Comparison of ENCODE assay signal across 27 cellular contexts in the genomic region with DNA sequence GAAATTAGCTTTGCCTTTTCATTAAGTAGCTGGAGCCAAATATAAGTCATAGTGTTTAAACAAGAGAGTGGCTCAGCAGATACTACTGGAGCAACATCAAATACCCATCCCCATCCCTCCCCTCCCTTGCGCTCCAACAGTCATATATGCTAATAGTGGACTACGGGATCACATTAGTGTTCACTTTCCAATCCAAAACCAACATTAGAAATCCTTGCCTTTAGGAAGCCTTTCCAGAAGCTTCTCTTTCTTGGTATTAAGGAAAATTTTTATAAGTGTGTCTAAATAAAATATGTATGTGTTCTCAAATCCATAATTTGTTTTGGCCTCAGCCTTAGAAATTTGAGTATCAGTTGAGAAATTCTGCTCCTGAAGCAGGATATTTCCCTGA.
DNase-seq lines count a peak whose midpoint lies in the region; ATAC-seq, FAIRE-seq and TF ChIP-seq lines count a peak whose summit lies in the region.
"Had no signal": no experiment of that assay in that cellular context is flagged by ENCODE, and none has a peak within 500 bp of the region (broad histone marks: within the 10 kb centered on the region; RNA-seq: fewer than 3 reads in every experiment).

No MANE protein-coding gene starts in this region.

- ATAC-seq in gastroesophageal sphincter (no peak), GM21390 (IDR thresholded peaks at IDR 0.05; ENCODE audit: unreplicated experiment) (no peak)
- ATAC-seq in activated T-cell treated with anti-CD3 and anti-CD28 coated beads, Interleukin-2, amount 50 U/mL, for 4 hours, result no peak
- ATAC-seq: esophagus mucosa had no signal

- H3K9me3 ChIP-seq in gastroesophageal sphincter, result no peaks in the 10 kb centered on the region
- H3K9me3 ChIP-seq: adrenal gland, vagina had no signal

- no peak overlapping the region for H3K27ac ChIP-seq in brain microvascular endothelial cell
- peak overlapping the region in 3 of 4 donors; percentile 17 to 59 (median 39) for H3K27ac ChIP-seq in gastroesophageal sphincter
- H3K27ac ChIP-seq: adrenal gland, vagina had no signal

- no peak for TF ChIP-seq EP300 in gastroesophageal sphincter (IDR thresholded peaks at IDR 0.05)

- H3K9me3 Mint-ChIP-seq in osteocyte (ENCODE audit: unreplicated experiment) (no peaks in the 10 kb centered on the region), immature natural killer cell (peaks cover 2 to 54% (median 18%) of the 10 kb centered on the region in 6 donors)
- peaks cover 15% of the 10 kb centered on the region for H3K9me3 Mint-ChIP-seq in activated T-cell treated with anti-CD3 and anti-CD28 coated beads, Interleukin-2, amount 50 U/mL, for 4 hours

- H3K27me3 ChIP-seq in brain microvascular endothelial cell (replicated peaks) (no peaks in the 10 kb centered on the region), gastroesophageal sphincter (no peaks in the 10 kb centered on the region)
- H3K27me3 ChIP-seq: adrenal gland, vagina had no signal

- H3K4me3 ChIP-seq in brain microvascular endothelial cell (ENCODE audit: low read depth, low read length), result no peak overlapping the region
- no peak overlapping the region for H3K4me3 ChIP-seq in gastroesophageal sphincter
- H3K4me3 ChIP-seq: adrenal gland, GM12878, vagina had no signal

- H3K4me3 Mint-ChIP-seq in osteocyte (ENCODE audit: unreplicated experiment) (no peak overlapping the region), immature natural killer cell (no peak overlapping the region)
- H3K4me3 Mint-ChIP-seq in activated T-cell treated with anti-CD3 and anti-CD28 coated beads, Interleukin-2, amount 50 U/mL, for 4 hours, result no peak overlapping the region
- H3K4me3 Mint-ChIP-seq: activated CD4-positive, alpha-beta memory T cell treated with anti-CD3 and anti-CD28 coated beads for 36 hours; CD14-positive monocyte had no signal

- no peaks in the 10 kb centered on the region for H3K36me3 ChIP-seq in brain microvascular endothelial cell (replicated peaks)
- no peaks in the 10 kb centered on the region for H3K36me3 ChIP-seq in gastroesophageal sphincter
- H3K36me3 ChIP-seq: adrenal gland, vagina had no signal

- no peak for TF ChIP-seq POLR2A in gastroesophageal sphincter (IDR thresholded peaks at IDR 0.05)
- no peak for TF ChIP-seq POLR2A in GM12891 (IDR thresholded peaks at IDR 0.05; ENCODE audit: low read depth, low read length)

- H3K27me3 Mint-ChIP-seq in osteocyte (ENCODE audit: unreplicated experiment), result no peaks in the 10 kb centered on the region
- no peaks in the 10 kb centered on the region for H3K27me3 Mint-ChIP-seq in immature natural killer cell (ENCODE audit: low read depth in 3 of 3)
- H3K27me3 Mint-ChIP-seq in activated T-cell treated with anti-CD3 and anti-CD28 coated beads, Interleukin-2, amount 50 U/mL, for 4 hours (ENCODE audit: low read depth), result no peaks in the 10 kb centered on the region
- H3K27me3 Mint-ChIP-seq: activated CD4-positive, alpha-beta memory T cell treated with anti-CD3 and anti-CD28 coated beads for 36 hours had no signal

- WGBS in gastroesophageal sphincter (ENCODE audit: low coverage in 1 of 2), 2 donors, result 23 to 50% methylated on average over 2 of the region's 2 CpGs

- H3K4me1 Mint-ChIP-seq in osteocyte (ENCODE audit: unreplicated experiment), result peaks cover 17% of the 10 kb centered on the region
- no peaks in the 10 kb centered on the region for H3K4me1 Mint-ChIP-seq in immature natural killer cell
- H3K4me1 Mint-ChIP-seq in activated T-cell treated with anti-CD3 and anti-CD28 coated beads, Interleukin-2, amount 50 U/mL, for 4 hours (ENCODE audit: low read depth), result no peaks in the 10 kb centered on the region
- H3K4me1 Mint-ChIP-seq: CD14-positive monocyte had no signal

- H3K36me3 Mint-ChIP-seq in osteocyte (ENCODE audit: unreplicated experiment) (no peaks in the 10 kb centered on the region), immature natural killer cell (no peaks in the 10 kb centered on the region)
- H3K36me3 Mint-ChIP-seq in activated T-cell treated with anti-CD3 and anti-CD28 coated beads, Interleukin-2, amount 50 U/mL, for 4 hours (ENCODE audit: insufficient read depth), result no peaks in the 10 kb centered on the region
- H3K36me3 Mint-ChIP-seq: activated CD4-positive, alpha-beta memory T cell treated with anti-CD3 and anti-CD28 coated beads for 36 hours; CD14-positive monocyte had no signal

- TF ChIP-seq CTCF in brain microvascular endothelial cell (IDR thresholded peaks at IDR 0.05; ENCODE audit: low read depth, low read length, missing control alignments) (no peak), gastroesophageal sphincter (IDR thresholded peaks at IDR 0.05) (no peak), osteocyte (IDR thresholded peaks at IDR 0.05) (no peak)

- H3K27ac Mint-ChIP-seq in osteocyte (ENCODE audit: unreplicated experiment) (peak overlapping the region; percentile 65), immature natural killer cell (no peak overlapping the region)
- H3K27ac Mint-ChIP-seq: activated CD4-positive, alpha-beta memory T cell treated with anti-CD3 and anti-CD28 coated beads for 36 hours; CD14-positive monocyte had no signal

- H3K4me1 ChIP-seq in gastroesophageal sphincter, result peaks cover 0 to 33% (median 3%) of the 10 kb centered on the region in 3 donors
- H3K4me1 ChIP-seq: adrenal gland, vagina had no signal

- in situ Hi-C loops in brain microvascular endothelial cell (cut with HindIII; ENCODE audit: low pct_ligation_motif_present, low sequenced_read_pairs), result no loop called here

- FAIRE-seq in GM12891 (lab: Jason Lieb, UNC), result no peak
- FAIRE-seq: GM12878, GM19239 had no signal

- DNase-seq in H4 (ENCODE audit: low spot score) (peak; percentile 19), brain microvascular endothelial cell (peak; percentile 9), osteocyte (ENCODE audit: extremely low spot score, unreplicated experiment) (no peak), GM12891 (ENCODE audit: insufficient read length, low spot score) (no peak), immature natural killer cell (no peak)
- DNase-seq in activated T-cell treated with anti-CD3 and anti-CD28 coated beads, Interleukin-2, amount 50 U/mL, for 4 hours, result no peak
- DNase-seq: activated CD4-positive, alpha-beta memory T cell treated with anti-CD3 and anti-CD28 coated beads for 36 hours; activated CD4-positive, CD25-positive, alpha-beta regulatory T cell; activated T-cell treated with anti-CD3 and anti-CD28 coated beads for 4 hours; adrenal gland; caudate nucleus; GOT3; head of caudate nucleus; Kasumi-1; NCI-H1092; NCI-H2081; NCI-H446 treated with DMSO at 0.1 percent for 48 hours; RPMI8226; stimulated activated CD4-positive, alpha-beta T cell treated with anti-CD3 and anti-CD28 coated beads, Interleukin-12 subunit alpha, Interleukin-12 subunit beta, amount 100 ng/mL, for 4 hours; T-helper 9 cell had no signal

TF ChIP-seq in GM12891, 5 proteins besides CTCF, POLR2A, EP300 and RAD21:
- no peak for TF ChIP-seq PAX5 (IDR thresholded peaks at IDR 0.05; ENCODE audit: insufficient read depth, low read length, severe bottlenecking)
- TF ChIP-seq POU2F2 (IDR thresholded peaks at IDR 0.05; ENCODE audit: low read depth, low read length), result no peak
- no peak for TF ChIP-seq POLR2AphosphoS5 (IDR thresholded peaks at IDR 0.05; ENCODE audit: low read depth, low read length)
- no peak for TF ChIP-seq TAF1 (IDR thresholded peaks at IDR 0.05; ENCODE audit: low read depth, low read length)
- no peak for TF ChIP-seq SPI1 (IDR thresholded peaks at IDR 0.05; ENCODE audit: low read depth, low read length)

Comparison
In these comparisons a context has a peak if more than half of its experiments do, and no peak if none do; other contexts are left out.
1. DNase-seq: peak in H4 (single experiment) and brain microvascular endothelial cell (single experiment); none in osteocyte (single experiment), GM12891 (single experiment), immature natural killer cell (0 of 3) and activated T-cell treated with anti-CD3 and anti-CD28 coated beads, Interleukin-2, amount 50 U/mL, for 4 hours (single experiment).